In the genomic region with DNA sequence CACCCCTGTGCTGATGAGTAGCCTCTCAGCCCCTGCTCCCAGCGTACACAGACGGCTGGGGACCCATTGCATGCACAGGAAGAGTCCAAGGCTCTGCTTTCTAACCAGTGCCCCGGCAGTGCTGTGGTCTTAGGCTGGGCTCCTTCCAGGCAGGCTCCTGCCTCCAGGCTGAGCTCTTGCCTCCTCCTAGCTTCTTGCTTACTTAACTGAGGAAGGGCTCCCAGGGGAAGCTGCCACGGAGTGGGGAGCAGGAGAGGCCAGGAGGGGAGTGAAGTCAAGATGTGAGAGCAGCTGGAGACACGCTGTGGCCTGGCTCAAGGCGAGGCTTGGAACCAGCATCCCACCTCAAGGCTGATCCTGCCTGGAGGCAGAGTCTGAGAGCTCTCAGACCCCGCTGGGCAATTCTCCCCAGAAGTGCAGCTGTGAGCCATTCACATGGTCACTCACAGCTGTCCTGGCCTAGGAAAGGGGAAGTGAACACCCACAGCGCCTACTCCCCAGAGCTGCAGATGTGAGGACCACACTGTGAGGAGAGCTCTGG, we compare ENCODE assay signal across 2 cellular contexts.
TF ChIP-seq lines count a peak whose summit lies in the region.

No MANE protein-coding gene starts in this region.

TF ChIP-seq in H1, 55 proteins besides CTCF, POLR2A, EP300 and RAD21:
- TF ChIP-seq KDM4A (IDR thresholded peaks at IDR 0.05; ENCODE audit: low read depth, low read length, severe bottlenecking), result no peak
- no peak for TF ChIP-seq NRF1 (IDR thresholded peaks at IDR 0.05; ENCODE audit: low read depth, low read length)
- TF ChIP-seq CBX5 (IDR thresholded peaks at IDR 0.05; ENCODE audit: low read depth, low read length), result no peak
- no peak for TF ChIP-seq JUN (IDR thresholded peaks at IDR 0.05; ENCODE audit: low read depth, low read length)
- TF ChIP-seq TCF12 (IDR thresholded peaks at IDR 0.05; ENCODE audit: low read depth, low read length), result no peak
- TF ChIP-seq CBX8 (IDR thresholded peaks at IDR 0.05; ENCODE audit: borderline replicate concordance, low read depth, low read length), result no peak
- no peak for TF ChIP-seq HDAC2 (IDR thresholded peaks at IDR 0.05; ENCODE audit: borderline replicate concordance in 1 of 2, low read depth in 2 of 2, low read length in 2 of 2)
- TF ChIP-seq EZH2 (IDR thresholded peaks at IDR 0.05; ENCODE audit: low read depth, low read length, severe bottlenecking), result no peak
- no peak for TF ChIP-seq SP1 (IDR thresholded peaks at IDR 0.05; ENCODE audit: low read depth, low read length)
- TF ChIP-seq CTBP2 (IDR thresholded peaks at IDR 0.05; ENCODE audit: borderline replicate concordance, insufficient read depth, insufficient read length, low read length), result no peak
- TF ChIP-seq MAFK (IDR thresholded peaks at IDR 0.05; ENCODE audit: low read depth, low read length), result no peak
- TF ChIP-seq SIX5 (IDR thresholded peaks at IDR 0.05; ENCODE audit: low read depth, low read length), result no peak
- no peak for TF ChIP-seq PHF8 (conservative IDR thresholded peaks at IDR 0.05; ENCODE audit: low read depth, low read length)
- no peak for TF ChIP-seq TAF1 (IDR thresholded peaks at IDR 0.05; ENCODE audit: low read depth, low read length)
- no peak for TF ChIP-seq BACH1 (IDR thresholded peaks at IDR 0.05; ENCODE audit: low read length)
- no peak for TF ChIP-seq SUZ12 (IDR thresholded peaks at IDR 0.05; ENCODE audit: low read length)
- no peak for TF ChIP-seq RNF2 (IDR thresholded peaks at IDR 0.05; ENCODE audit: borderline replicate concordance, low read depth, low read length, missing control alignments, poor library complexity, severe bottlenecking)
- no peak for TF ChIP-seq POU5F1 (IDR thresholded peaks at IDR 0.05; ENCODE audit: low read depth, low read length)
- TF ChIP-seq BCL11A (IDR thresholded peaks at IDR 0.05; ENCODE audit: low read depth in 2 of 2, low read length in 2 of 2), result no peak

TF ChIP-seq in SK-N-SH, 30 proteins besides CTCF, POLR2A, EP300 and RAD21:
- no peak for TF ChIP-seq MXI1 (IDR thresholded peaks at IDR 0.05; ENCODE audit: low read depth, low read length)
- TF ChIP-seq ELF1 (IDR thresholded peaks at IDR 0.05), result no peak
- no peak for TF ChIP-seq POLR2AphosphoS5 (IDR thresholded peaks at IDR 0.05; ENCODE audit: low read depth, low read length)
- no peak for TF ChIP-seq RCOR1 (IDR thresholded peaks at IDR 0.05; ENCODE audit: low read length)
- TF ChIP-seq, protein P1, sequence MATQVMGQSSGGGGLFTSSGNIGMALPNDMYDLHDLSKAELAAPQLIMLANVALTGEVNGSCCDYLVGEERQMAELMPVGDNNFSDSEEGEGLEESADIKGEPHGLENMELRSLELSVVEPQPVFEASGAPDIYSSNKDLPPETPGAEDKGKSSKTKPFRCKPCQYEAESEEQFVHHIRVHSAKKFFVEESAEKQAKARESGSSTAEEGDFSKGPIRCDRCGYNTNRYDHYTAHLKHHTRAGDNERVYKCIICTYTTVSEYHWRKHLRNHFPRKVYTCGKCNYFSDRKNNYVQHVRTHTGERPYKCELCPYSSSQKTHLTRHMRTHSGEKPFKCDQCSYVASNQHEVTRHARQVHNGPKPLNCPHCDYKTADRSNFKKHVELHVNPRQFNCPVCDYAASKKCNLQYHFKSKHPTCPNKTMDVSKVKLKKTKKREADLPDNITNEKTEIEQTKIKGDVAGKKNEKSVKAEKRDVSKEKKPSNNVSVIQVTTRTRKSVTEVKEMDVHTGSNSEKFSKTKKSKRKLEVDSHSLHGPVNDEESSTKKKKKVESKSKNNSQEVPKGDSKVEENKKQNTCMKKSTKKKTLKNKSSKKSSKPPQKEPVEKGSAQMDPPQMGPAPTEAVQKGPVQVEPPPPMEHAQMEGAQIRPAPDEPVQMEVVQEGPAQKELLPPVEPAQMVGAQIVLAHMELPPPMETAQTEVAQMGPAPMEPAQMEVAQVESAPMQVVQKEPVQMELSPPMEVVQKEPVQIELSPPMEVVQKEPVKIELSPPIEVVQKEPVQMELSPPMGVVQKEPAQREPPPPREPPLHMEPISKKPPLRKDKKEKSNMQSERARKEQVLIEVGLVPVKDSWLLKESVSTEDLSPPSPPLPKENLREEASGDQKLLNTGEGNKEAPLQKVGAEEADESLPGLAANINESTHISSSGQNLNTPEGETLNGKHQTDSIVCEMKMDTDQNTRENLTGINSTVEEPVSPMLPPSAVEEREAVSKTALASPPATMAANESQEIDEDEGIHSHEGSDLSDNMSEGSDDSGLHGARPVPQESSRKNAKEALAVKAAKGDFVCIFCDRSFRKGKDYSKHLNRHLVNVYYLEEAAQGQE (IDR thresholded peaks at IDR 0.05; ENCODE audit: low read depth, low read length), result no peak
- TF ChIP-seq TCF12 (IDR thresholded peaks at IDR 0.05), result no peak
- TF ChIP-seq YY1 (IDR thresholded peaks at IDR 0.05; ENCODE audit: low read depth), result no peak
- no peak for TF ChIP-seq NRF1 (IDR thresholded peaks at IDR 0.05; ENCODE audit: low read depth, low read length)
- TF ChIP-seq TEAD4 (IDR thresholded peaks at IDR 0.05; ENCODE audit: borderline replicate concordance, insufficient read depth), result no peak
- no peak for TF ChIP-seq RXRA (IDR thresholded peaks at IDR 0.05; ENCODE audit: borderline replicate concordance, low read depth)
- no peak for TF ChIP-seq RFX5 (IDR thresholded peaks at IDR 0.05; ENCODE audit: low read length)
- no peak for TF ChIP-seq GATA2 (CRISPR knock-in tag; IDR thresholded peaks at IDR 0.05)
- TF ChIP-seq, protein P2, sequence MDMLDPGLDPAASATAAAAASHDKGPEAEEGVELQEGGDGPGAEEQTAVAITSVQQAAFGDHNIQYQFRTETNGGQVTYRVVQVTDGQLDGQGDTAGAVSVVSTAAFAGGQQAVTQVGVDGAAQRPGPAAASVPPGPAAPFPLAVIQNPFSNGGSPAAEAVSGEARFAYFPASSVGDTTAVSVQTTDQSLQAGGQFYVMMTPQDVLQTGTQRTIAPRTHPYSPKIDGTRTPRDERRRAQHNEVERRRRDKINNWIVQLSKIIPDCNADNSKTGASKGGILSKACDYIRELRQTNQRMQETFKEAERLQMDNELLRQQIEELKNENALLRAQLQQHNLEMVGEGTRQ (IDR thresholded peaks at IDR 0.05; ENCODE audit: borderline replicate concordance, low read depth, low read length), result no peak
- TF ChIP-seq, protein P3, sequence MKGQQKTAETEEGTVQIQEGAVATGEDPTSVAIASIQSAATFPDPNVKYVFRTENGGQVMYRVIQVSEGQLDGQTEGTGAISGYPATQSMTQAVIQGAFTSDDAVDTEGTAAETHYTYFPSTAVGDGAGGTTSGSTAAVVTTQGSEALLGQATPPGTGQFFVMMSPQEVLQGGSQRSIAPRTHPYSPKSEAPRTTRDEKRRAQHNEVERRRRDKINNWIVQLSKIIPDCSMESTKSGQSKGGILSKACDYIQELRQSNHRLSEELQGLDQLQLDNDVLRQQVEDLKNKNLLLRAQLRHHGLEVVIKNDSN (IDR thresholded peaks at IDR 0.05; ENCODE audit: borderline replicate concordance, low read depth), result no peak
- TF ChIP-seq SIN3A (IDR thresholded peaks at IDR 0.05; ENCODE audit: borderline replicate concordance, low read depth, low read length), result no peak
- no peak for TF ChIP-seq NFIC (IDR thresholded peaks at IDR 0.05; ENCODE audit: borderline replicate concordance)
- TF ChIP-seq FOXJ3 (CRISPR knock-in tag; IDR thresholded peaks at IDR 0.05), result no peak
- TF ChIP-seq EZH2phosphoT487 (IDR thresholded peaks at IDR 0.05; ENCODE audit: borderline replicate concordance, low read depth), result no peak
